ENCODE assay signal across 9 cellular contexts in genomic region chr11:101127348-101127698, GRCh38. TPM values are rescaled to one million over a fixed set of nuclear protein-coding genes. Genes with fewer than 3 reads are reported as not detected.
DNase-seq lines count a peak whose midpoint lies in the region; ATAC-seq, FAIRE-seq and TF ChIP-seq lines count a peak whose summit lies in the region.
"Had no signal": no experiment of that assay in that cellular context is flagged by ENCODE, and none has a peak within 500 bp of the region (broad histone marks: within the 10 kb centered on the region; RNA-seq: fewer than 3 reads in every experiment).

No MANE protein-coding gene starts in this region.

- DNase-seq in Caco-2 (peak; percentile 18 to 45), SK-N-SH (no peak), heart right ventricle (peak; percentile 11 to 47), H54 (ENCODE audit: insufficient read length, low spot score) (no peak)
- DNase-seq in effector CD8-positive, alpha-beta T cell (lab: John Stamatoyannopoulos, UW) = no peak

- no peaks in the 10 kb centered on the region for H3K36me3 ChIP-seq in Caco-2 (ENCODE audit: control insufficient read depth, insufficient read depth, low read length)
- no peaks in the 10 kb centered on the region for H3K36me3 ChIP-seq in SK-N-SH (replicated peaks in 1 of 2; ENCODE audit: control insufficient read depth in 1 of 2, insufficient read depth in 2 of 2, low read length in 1 of 2)
- H3K36me3 ChIP-seq in heart right ventricle = no peaks in the 10 kb centered on the region
- no peaks in the 10 kb centered on the region for H3K36me3 ChIP-seq in parathyroid adenoma (ENCODE audit: control insufficient read depth, insufficient read depth, low read length)

- ATAC-seq in heart right ventricle (peak; percentile 45 to 82 (median 64)), HG02588 (IDR thresholded peaks at IDR 0.05; ENCODE audit: unreplicated experiment) (no peak), GM19455 (IDR thresholded peaks at IDR 0.05; ENCODE audit: unreplicated experiment) (no peak)

- TF ChIP-seq POLR2A in H54 (IDR thresholded peaks at IDR 0.05; ENCODE audit: low read depth, low read length) = no peak

- peaks cover 45% of the 10 kb centered on the region for H3K27me3 Mint-ChIP-seq in Caco-2 (ENCODE audit: insufficient read depth, unreplicated experiment)

- no peaks in the 10 kb centered on the region for H3K79me2 ChIP-seq in SK-N-SH (ENCODE audit: insufficient read depth)
- no peaks in the 10 kb centered on the region for H3K79me2 ChIP-seq in parathyroid adenoma

- H3K9me3 Mint-ChIP-seq in Caco-2 (ENCODE audit: unreplicated experiment) = no peaks in the 10 kb centered on the region

- H3K27me3 ChIP-seq in Caco-2 (replicated peaks; ENCODE audit: control insufficient read depth, insufficient read depth, low read length) (peaks cover 20% of the 10 kb centered on the region), SK-N-SH (ENCODE audit: insufficient read depth) (peaks cover 34% of the 10 kb centered on the region), heart right ventricle (peaks cover 0 to 60% (median 16%) of the 10 kb centered on the region in 7 donors), parathyroid adenoma (ENCODE audit: control insufficient read depth, insufficient read depth, low read length) (no peaks in the 10 kb centered on the region)

- H3K4me2 ChIP-seq in SK-N-SH = peak overlapping the region; percentile 61
- H3K4me2 ChIP-seq in parathyroid adenoma (ENCODE audit: low read length) = peak overlapping the region; percentile 66

- no peaks in the 10 kb centered on the region for H3K36me3 Mint-ChIP-seq in Caco-2 (ENCODE audit: insufficient read depth, unreplicated experiment)

- H3K9ac ChIP-seq in SK-N-SH = no peak overlapping the region
- no peak overlapping the region for H3K9ac ChIP-seq in parathyroid adenoma

- no peaks in the 10 kb centered on the region for H4K20me1 ChIP-seq in SK-N-SH (ENCODE audit: insufficient read depth)

- no peaks in the 10 kb centered on the region for H3K9me2 ChIP-seq in SK-N-SH

- H3K4me3 ChIP-seq in Caco-2 (ENCODE audit: low read depth, low read length) (peak overlapping the region; percentile 18; the same call in 1 of the 2 replicates), SK-N-SH (ENCODE audit: low read depth in 2 of 2, low read length in 1 of 2) (peak overlapping the region; percentile 27 to 31; a peak in 2 of 4 replicates), heart right ventricle (peak overlapping the region; percentile 23 to 83 (median 76)), parathyroid adenoma (ENCODE audit: low read depth, low read length) (peak overlapping the region; percentile 50)

- no peak for TF ChIP-seq EP300 in SK-N-SH (IDR thresholded peaks at IDR 0.05; ENCODE audit: borderline replicate concordance in 1 of 2, low read depth in 1 of 2, low read length in 1 of 2)

- H3K4me1 ChIP-seq in Caco-2 (peaks cover 12% of the 10 kb centered on the region), SK-N-SH (ENCODE audit: control insufficient read depth in 1 of 2, insufficient read depth in 2 of 2, low read depth in 1 of 2, low read length in 1 of 2) (peaks cover 0 to 3% of the 10 kb centered on the region in 2 experiments; a peak in 1 of 4 replicates), heart right ventricle (peaks cover 0 to 38% (median 10%) of the 10 kb centered on the region in 9 donors), parathyroid adenoma (no peaks in the 10 kb centered on the region)

- H2AFZ ChIP-seq in SK-N-SH (ENCODE audit: low read depth) (0 out of 2 replicates have a peak overlapping the region, but pooled peaks have one; percentile 30), parathyroid adenoma (peak overlapping the region; percentile 87)

- H3K4me3 Mint-ChIP-seq in Caco-2 (ENCODE audit: unreplicated experiment) = peak overlapping the region; percentile 67

- no peak overlapping the region for H3K27ac ChIP-seq in SK-N-SH (ENCODE audit: low read depth in 2 of 2, low read length in 1 of 2)
- peak overlapping the region; percentile 68 to 89 (median 86) for H3K27ac ChIP-seq in heart right ventricle
- peak overlapping the region; percentile 68 for H3K27ac ChIP-seq in parathyroid adenoma

- no TSS peak for BruUV-seq in Caco-2 (replicated peaks; lab: Mats Ljungman, UMichigan)

- no peak overlapping the region for H3K27ac Mint-ChIP-seq in Caco-2 (ENCODE audit: unreplicated experiment)

- no peak for TF ChIP-seq CTCF in Caco-2 (IDR thresholded peaks at IDR 0.05; ENCODE audit: insufficient read depth in 1 of 2, low read depth in 1 of 2, low read length in 1 of 2, severe bottlenecking in 1 of 2, unreplicated experiment in 1 of 2)
- TF ChIP-seq CTCF in SK-N-SH (IDR thresholded peaks at IDR 0.05) = no peak
- no peak for TF ChIP-seq CTCF in heart right ventricle (IDR thresholded peaks at IDR 0.05)
- TF ChIP-seq CTCF in parathyroid adenoma (IDR thresholded peaks at IDR 0.05) = no peak

- no peaks in the 10 kb centered on the region for H3F3A ChIP-seq in SK-N-SH (replicated peaks; ENCODE audit: insufficient read depth)

- CTCF ChIA-PET in Caco-2 (lab: Charles Lee) = no interaction called here
- CTCF ChIA-PET in SK-N-SH (lab: Yijun Ruan, JAX) = no interaction called here

- POLR2A ChIA-PET in Caco-2 (lab: Charles Lee) (no interaction called here), SK-N-SH (lab: Yijun Ruan, JAX) (no interaction called here)

- FAIRE-seq in H54 (lab: Jason Lieb, UNC) = no peak

- TF ChIP-seq RAD21 in SK-N-SH (IDR thresholded peaks at IDR 0.05; ENCODE audit: low read length) = no peak

- H3K4me1 Mint-ChIP-seq in Caco-2 (ENCODE audit: low read depth, unreplicated experiment) = peaks cover 6% of the 10 kb centered on the region

- WGBS in SK-N-SH (ENCODE audit: low lambda C conversion rate) = no CpG with 5 or more reads among the region's 45 CpGs
- WGBS in heart right ventricle, 2 donors = 1 to 2% methylated on average over 36 to 45 of the region's 45 CpGs

- H3K9me3 ChIP-seq in Caco-2 (no peaks in the 10 kb centered on the region), SK-N-SH (no peaks in the 10 kb centered on the region), heart right ventricle (no peaks in the 10 kb centered on the region), parathyroid adenoma (ENCODE audit: control insufficient read depth, low read length) (no peaks in the 10 kb centered on the region)

- intact Hi-C loops in Caco-2 (cut with micrococcal nuclease; ENCODE audit: unreplicated experiment) = loop anchor here (5.0 kb wide), 2 partner anchors 160 to 310 kb away; no protein-coding TSS in a partner anchor
- intact Hi-C loops in heart right ventricle (cut with DNase I) = loop anchor here in 5 of 10 donors (5.0 to 10.0 kb wide), 7 partner anchors 63 to 153 kb away; no protein-coding TSS in a partner anchor

TF ChIP-seq in SK-N-SH, 30 proteins besides CTCF, POLR2A, EP300 and RAD21:
- TF ChIP-seq FOSL2 (IDR thresholded peaks at IDR 0.05; ENCODE audit: borderline replicate concordance, low read depth) (no peak), MXI1 (IDR thresholded peaks at IDR 0.05; ENCODE audit: low read depth, low read length) (no peak), SMC3 (IDR thresholded peaks at IDR 0.05; ENCODE audit: low read depth, low read length) (no peak), TEAD4 (IDR thresholded peaks at IDR 0.05; ENCODE audit: borderline replicate concordance, insufficient read depth) (no peak), RCOR1 (IDR thresholded peaks at IDR 0.05; ENCODE audit: low read length) (no peak), TCF12 (IDR thresholded peaks at IDR 0.05) (no peak), FOXM1 (IDR thresholded peaks at IDR 0.05; ENCODE audit: low read depth) (no peak), YY1 (IDR thresholded peaks at IDR 0.05; ENCODE audit: low read depth) (no peak), NFIC (IDR thresholded peaks at IDR 0.05; ENCODE audit: borderline replicate concordance) (no peak), GABPA (IDR thresholded peaks at IDR 0.05; ENCODE audit: low read depth) (no peak), EZH2phosphoT487 (IDR thresholded peaks at IDR 0.05; ENCODE audit: borderline replicate concordance, low read depth) (no peak), REST (IDR thresholded peaks at IDR 0.05; ENCODE audit: low read depth, low read length) (no peak)
TF ChIP-seq in SK-N-SH: peak in this region for 0.

RNA-seq across cellular contexts. Expression of gene PGR, which starts 2.3 kb away (rescaled TPM):
- total RNA-seq in Caco-2 (2022) = not detected in 2 replicates
- polyA plus RNA-seq in SK-N-SH (2012; rRNA removed) = not detected in 2 replicates
- not detected in 2 replicates for polyA plus RNA-seq in SK-N-SH (2012; cell fraction: cytosol; rRNA removed)
- not detected in 2 replicates for polyA plus RNA-seq in SK-N-SH (2012; cell fraction: nucleus; rRNA removed)
- 10 to 100 TPM in 6 of 10 donors, 1 to 10 TPM in 4; 6.9 to 16.3 (median 10.9) TPM for total RNA-seq in heart right ventricle
- 1 to 10 TPM; 1.1 to 1.2 TPM for polyA plus RNA-seq in heart right ventricle
- total RNA-seq: lung microvascular endothelial cell had no signal

Comparison
In these comparisons a context has a peak if more than half of its experiments do, and no peak if none do; other contexts are left out.
1. DNase-seq: peak in Caco-2 (2 of 2) and heart right ventricle (2 of 2); none in SK-N-SH (single experiment), effector CD8-positive, alpha-beta T cell (single experiment) and H54 (single experiment).
2. H3K4me3 ChIP-seq: peak in every context shown above with its lines; median percentile 76 in heart right ventricle; 50 in parathyroid adenoma; 29 in SK-N-SH; 18 in Caco-2.
3. H3K27ac ChIP-seq: peak in heart right ventricle (10 of 10) and parathyroid adenoma (single experiment); none in SK-N-SH (0 of 2).
4. ATAC-seq: peak in heart right ventricle (8 of 8); none in HG02588 (single experiment) and GM19455 (single experiment).